Comparison of ENCODE assay signal across 8 cellular contexts in genomic region chr11:123062892-123063395, GRCh38. TPM values are rescaled to one million over a fixed set of nuclear protein-coding genes. Genes with fewer than 3 reads are reported as not detected.
DNase-seq lines count a peak whose midpoint lies in the region; ATAC-seq, FAIRE-seq and TF ChIP-seq lines count a peak whose summit lies in the region.

No MANE protein-coding gene starts in this region.

- POLR2A ChIA-PET in CD8-positive, alpha-beta memory T cell (lab: Charles Lee), result interaction anchor here (1.0 to 5.5 kb wide), 6 partner anchors 8 to 224 kb away, joined by 3 to 73 read pairs (median 10); partner anchors contain the start of gene CRTAM
- POLR2A ChIA-PET in H1 (lab: Charles Lee; ENCODE audit: partially characterized antibody), result interaction anchor here (0.9 to 3.9 kb wide), 7 partner anchors 9 to 195 kb away, joined by 3 to 54 read pairs (median 4); partner anchors contain the start of gene CLMP

- H2BK15ac ChIP-seq in H1 (ENCODE audit: low read length), result no peak overlapping the region

- peak overlapping the region; percentile 7 for H3K14ac ChIP-seq in H1 (ENCODE audit: insufficient read length)

- peak overlapping the region; percentile 88 for H3K27ac ChIP-seq in CD8-positive, alpha-beta memory T cell (ENCODE audit: low read depth, low read length)
- H3K27ac ChIP-seq in H1 (ENCODE audit: low read depth, low read length) (peak overlapping the region; percentile 99), muscle layer of duodenum (ENCODE audit: low read length) (peak overlapping the region; percentile 100)

- peak overlapping the region; percentile 91 for H4K91ac ChIP-seq in H1 (replicated peaks; ENCODE audit: insufficient read length, low read length)

- peaks cover 32 to 59% (median 35%) of the 10 kb centered on the region in 3 donors for H3K36me3 Mint-ChIP-seq in CD8-positive, alpha-beta memory T cell

- H3K27me3 ChIP-seq in CD8-positive, alpha-beta memory T cell (ENCODE audit: insufficient read depth, low read length, poor library complexity, severe bottlenecking), result no peaks in the 10 kb centered on the region
- H3K27me3 ChIP-seq in H1 (replicated peaks in 1 of 4; ENCODE audit: control insufficient read depth in 3 of 4, extremely low read depth in 1 of 4, insufficient read depth in 3 of 4, low read length in 3 of 4) (no peaks in the 10 kb centered on the region), muscle layer of duodenum (ENCODE audit: low read depth, low read length) (no peaks in the 10 kb centered on the region)

- H3K23ac ChIP-seq in H1 (ENCODE audit: insufficient read length), result no peak overlapping the region

- no peak for TF ChIP-seq CTCF in H1 (IDR thresholded peaks at IDR 0.05; ENCODE audit: control extremely low read depth in 1 of 3, insufficient read depth in 1 of 3, low read depth in 1 of 3, low read length in 3 of 3)

- no peak overlapping the region for H2BK20ac ChIP-seq in H1 (ENCODE audit: low read length)

- peaks cover 47% of the 10 kb centered on the region for H3K4me1 ChIP-seq in CD8-positive, alpha-beta memory T cell (ENCODE audit: insufficient read depth, low read length)
- H3K4me1 ChIP-seq in H1 (replicated peaks in 1 of 4; ENCODE audit: control insufficient read depth in 3 of 4, insufficient read depth in 4 of 4, low read length in 3 of 4), result peaks cover 0 to 7% (median 3%) of the 10 kb centered on the region in 4 experiments; a peak in 4 of 7 replicates
- peaks cover 30 to 52% of the 10 kb centered on the region in 2 donors for H3K4me1 ChIP-seq in muscle layer of duodenum (ENCODE audit: control insufficient read depth in 1 of 2, insufficient read depth in 2 of 2, low read length in 2 of 2)

- H3K4me2 ChIP-seq in H1 (ENCODE audit: insufficient read depth in 1 of 2, low read depth in 2 of 2, low read length in 2 of 2), result peak overlapping the region; percentile 81 to 93

- H4K8ac ChIP-seq in H1 (ENCODE audit: extremely low read depth, insufficient read depth, low read length), result peak overlapping the region; percentile 99; the same call in 1 of the 2 replicates

- TF ChIP-seq EP300 in H1 (IDR thresholded peaks at IDR 0.05; ENCODE audit: borderline replicate concordance in 1 of 2, low read depth in 2 of 2, low read length in 2 of 2), result no peak

- H4K5ac ChIP-seq in H1 (ENCODE audit: insufficient read length, low read depth, low read length), result peak overlapping the region; percentile 97

- no peak overlapping the region for H2AK5ac ChIP-seq in H1 (ENCODE audit: low read depth, low read length)

- TF ChIP-seq POLR2A in H1 (IDR thresholded peaks at IDR 0.05; ENCODE audit: control extremely low read depth in 1 of 2, low read depth in 2 of 2, low read length in 2 of 2), result peak; percentile 48 to 71

- H3K23me2 ChIP-seq in H1 (ENCODE audit: low read depth, low read length), result peaks cover 6% of the 10 kb centered on the region

- H3K18ac ChIP-seq in H1 (ENCODE audit: extremely low read depth, low read length), result peak overlapping the region; percentile 93

- peak overlapping the region; percentile 95 for H2BK5ac ChIP-seq in H1 (ENCODE audit: low read depth, low read length)

- peaks cover 37% of the 10 kb centered on the region for H3K36me3 ChIP-seq in CD8-positive, alpha-beta memory T cell (ENCODE audit: insufficient read depth, low read length)
- H3K36me3 ChIP-seq in H1 (ENCODE audit: control insufficient read depth in 2 of 4, insufficient read depth in 4 of 4, low read length in 3 of 4) (peaks cover 20 to 36% (median 32%) of the 10 kb centered on the region in 4 experiments), muscle layer of duodenum (ENCODE audit: control insufficient read depth in 1 of 2, insufficient read depth in 2 of 2, low read length in 2 of 2) (peaks cover 20 to 41% of the 10 kb centered on the region in 2 donors)

- H3K4ac ChIP-seq in H1 (replicated peaks; ENCODE audit: insufficient read length, low read depth, low read length), result peak overlapping the region; percentile 79

- peaks cover 57 to 64% (median 62%) of the 10 kb centered on the region in 3 donors for H3K4me1 Mint-ChIP-seq in CD8-positive, alpha-beta memory T cell

- H3K27me3 Mint-ChIP-seq in CD8-positive, alpha-beta memory T cell, result peaks cover 0 to 6% of the 10 kb centered on the region in 2 donors

- CTCF ChIA-PET in CD8-positive, alpha-beta memory T cell (lab: Charles Lee), result interaction anchor here (0.8 to 14.6 kb wide), 12 partner anchors 9 to 224 kb away, joined by 3 to 184 read pairs (median 4); partner anchors contain the start of gene CRTAM
- CTCF ChIA-PET in H1 (lab: Charles Lee; ENCODE audit: partially characterized antibody), result interaction anchor here (0.8 to 1.4 kb wide), 3 partner anchors 10 to 184 kb away, joined by 3 to 10 read pairs (median 4); no protein-coding TSS in a partner anchor

- TF ChIP-seq RAD21 in H1 (IDR thresholded peaks at IDR 0.05 in 1 of 2, conservative IDR thresholded peaks at IDR 0.05 in 1 of 2; ENCODE audit: low read depth in 2 of 2, low read length in 2 of 2), result no peak

- 0 out of 2 replicates have a peak overlapping the region, but pooled peaks have one; percentile 8 for H2AFZ ChIP-seq in H1 (ENCODE audit: low read length)

- ATAC-seq in GM18502 (IDR thresholded peaks at IDR 0.05; ENCODE audit: poor library complexity, unreplicated experiment), result no peak

- H3K9ac ChIP-seq in H1 (replicated peaks in 1 of 4; ENCODE audit: extremely low read depth in 1 of 4, low read depth in 3 of 4, low read length in 3 of 4), result peak overlapping the region; percentile 94 to 99 (median 98)

- H3K9me3 ChIP-seq in CD8-positive, alpha-beta memory T cell (ENCODE audit: low read length), result no peaks in the 10 kb centered on the region
- no peaks in the 10 kb centered on the region for H3K9me3 ChIP-seq in H1 (ENCODE audit: insufficient read depth in 2 of 2, low read depth in 1 of 2, low read length in 1 of 2)
- H3K9me3 ChIP-seq in muscle layer of duodenum (ENCODE audit: control insufficient read depth in 1 of 2, low read length in 2 of 2), result no peaks in the 10 kb centered on the region

- WGBS in H1 (ENCODE audit: extremely low coverage in 1 of 2, insufficient coverage in 1 of 2, insufficient read length in 1 of 2, insufficient replicate concordance in 2 of 2, low coverage in 1 of 2, low lambda C conversion rate in 2 of 2, missing lambda C conversion rate in 1 of 2), 2 experiments, result 1% methylated on average over 29 of the region's 29 CpGs; no CpG with 5 or more reads in 1 of the 2 experiments

- DNase-seq in CD8-positive, alpha-beta memory T cell, result no peak
- peak; percentile 34 for DNase-seq in HCEC 1CT
- DNase-seq in RPMI7951 (ENCODE audit: low read depth), result peak; percentile 67
- DNase-seq in H1 (ENCODE audit: low read depth in 1 of 2, low spot score in 2 of 2), result no peak
- no peak for DNase-seq in SHP77 (lab: John Stamatoyannopoulos, UW)
- DNase-seq in GM19238 (ENCODE audit: insufficient read length, low spot score), result no peak

- H2BK12ac ChIP-seq in H1 (ENCODE audit: low read depth, low read length), result peak overlapping the region; percentile 20; the same call in 1 of the 2 replicates

- FAIRE-seq in H1 (lab: Jason Lieb, UNC), result no peak

- peak overlapping the region; percentile 93 to 100 (median 98) for H3K27ac Mint-ChIP-seq in CD8-positive, alpha-beta memory T cell

- peak overlapping the region; percentile 97 for H3K56ac ChIP-seq in H1 (replicated peaks; ENCODE audit: insufficient read length, low read depth, low read length)

- no peaks in the 10 kb centered on the region for H3K79me1 ChIP-seq in H1 (ENCODE audit: low read depth, low read length)

- H2BK120ac ChIP-seq in H1 (replicated peaks; ENCODE audit: low read depth, low read length), result peak overlapping the region; percentile 47

- H3K9me3 Mint-ChIP-seq in CD8-positive, alpha-beta memory T cell, result no peaks in the 10 kb centered on the region

- H3K4me3 ChIP-seq in CD8-positive, alpha-beta memory T cell (ENCODE audit: low read length), result peak overlapping the region; percentile 82
- peak overlapping the region; percentile 89 to 98 (median 94) for H3K4me3 ChIP-seq in H1 (ENCODE audit: extremely low read depth in 1 of 4, insufficient read depth in 2 of 4, low read depth in 3 of 4, low read length in 4 of 4)
- H3K4me3 ChIP-seq in muscle layer of duodenum (ENCODE audit: low read depth in 1 of 2, low read length in 2 of 2), result peak overlapping the region; percentile 89 to 90

- H3K4me3 Mint-ChIP-seq in CD8-positive, alpha-beta memory T cell, result peak overlapping the region; percentile 95 to 100 (median 99)

- peaks cover 24 to 28% of the 10 kb centered on the region in 2 experiments for H4K20me1 ChIP-seq in H1 (replicated peaks in 1 of 2; ENCODE audit: control insufficient read depth in 1 of 2, insufficient read depth in 2 of 2, low read length in 2 of 2)

- H3K79me2 ChIP-seq in H1 (ENCODE audit: control insufficient read depth in 1 of 2, insufficient read depth in 2 of 2, low read length in 2 of 2), result peaks cover 10 to 54% of the 10 kb centered on the region in 2 experiments

TF ChIP-seq in H1, 55 proteins besides CTCF, POLR2A, EP300 and RAD21 (continues in another document):
- TF ChIP-seq POLR2AphosphoS5 (IDR thresholded peaks at IDR 0.05; ENCODE audit: low read depth, low read length) (no peak; the same call in 1 of the 2 replicates), PHF8 (conservative IDR thresholded peaks at IDR 0.05; ENCODE audit: low read depth, low read length) (peak; percentile 3; the same call in 1 of the 2 replicates), E2F6 (IDR thresholded peaks at IDR 0.05) (no peak), CBX8 (IDR thresholded peaks at IDR 0.05; ENCODE audit: borderline replicate concordance, low read depth, low read length) (no peak)

RNA-seq across cellular contexts. Expression of gene HSPA8, which starts 1.0 kb away (rescaled TPM):
- 1,000 to 10,000 TPM; 3,972 to 4,236 TPM for total RNA-seq in CD8-positive, alpha-beta memory T cell
- polyA plus RNA-seq in CD8-positive, alpha-beta memory T cell, result 1,494 TPM
- 1,612 and 2,183 TPM in 2 replicates for total RNA-seq in RPMI7951 (2014; rRNA removed; shearing (Covaris generic))
- total RNA-seq in H1 (2021; fragmentation: NEBNext Ultra II Directional; extraction: Animal tissue kit (Norgen Biotek cat#: 25700)), result 2,155 and 2,163 TPM in 2 replicates
- polyA plus RNA-seq in H1 (2011; rRNA removed), result 828 and 1,491 TPM in 2 replicates
- 1,414 TPM for polyA plus RNA-seq in H1 (2011; cell fraction: cytosol; rRNA removed)
- polyA plus RNA-seq in H1 (2011; cell fraction: nucleus; rRNA removed), result 2,426 TPM
- 1,853 to 2,631 TPM (median 2,116 TPM) in 4 replicates for polyA plus RNA-seq in H1 (2012, experiment 1 of 2)
- polyA plus RNA-seq in H1 (2012, experiment 2 of 2), result 336 TPM
- 1,352 TPM for polyA plus RNA-seq in H1 (2013, experiment 1 of 2)
- polyA plus RNA-seq in H1 (2013, experiment 2 of 2), result 1,312 TPM
- 4,930 and 7,715 TPM in 2 replicates for polyA minus RNA-seq in H1 (2011; rRNA and poly(A)+ RNA removed)
- polyA minus RNA-seq in H1 (2011; cell fraction: cytosol; rRNA and poly(A)+ RNA removed), result 1,075 TPM
- polyA minus RNA-seq in H1 (2011; cell fraction: nucleus; rRNA and poly(A)+ RNA removed), result 1,855 TPM

Comparison
In these comparisons a context has a peak if more than half of its experiments do, and no peak if none do; other contexts are left out.
1. DNase-seq: peak in HCEC 1CT (single experiment) and RPMI7951 (single experiment); none in CD8-positive, alpha-beta memory T cell (0 of 5), H1 (0 of 2), SHP77 (0 of 2) and GM19238 (single experiment).
2. Peak in every context shown above with its lines, with median percentiles within 50 percentile points of each other: H3K27ac ChIP-seq and H3K4me3 ChIP-seq.